21 cellular contexts compared by ENCODE assay signal in genomic region chr11:121383726-121384125, GRCh38.
DNase-seq lines count a peak whose midpoint lies in the region; ATAC-seq, FAIRE-seq and TF ChIP-seq lines count a peak whose summit lies in the region.
"Had no signal": no experiment of that assay in that cellular context is flagged by ENCODE, and none has a peak within 500 bp of the region (broad histone marks: within the 10 kb centered on the region; RNA-seq: fewer than 3 reads in every experiment).

No MANE protein-coding gene starts in this region.

- H3K27ac Mint-ChIP-seq in activated CD4-positive, alpha-beta T cell treated with anti-CD3 and anti-CD28 coated beads, Interleukin-2, amount 10 ng/mL, durations not matched to agents 7 days and 5 days, result peak overlapping the region; percentile 6
- H3K27ac Mint-ChIP-seq in activated CD4-positive, alpha-beta T cell treated with anti-CD3 and anti-CD28 coated beads, Interleukin-2, amount 10 ng/mL, durations not matched to agents 24 days and 14 days, result no peak overlapping the region

- H3K27ac ChIP-seq in gastroesophageal sphincter (peak overlapping the region; percentile 69 to 79 (median 74)), pancreas (no peak overlapping the region)
- H3K27ac ChIP-seq: 22Rv1, BLaER1, SJSA1 had no signal

- CTCF ChIA-PET in activated CD4-positive, alpha-beta T cell treated with anti-CD3 and anti-CD28 coated beads, Interleukin-2, amount 10 ng/mL, durations not matched to agents 7 days and 5 days (lab: Charles Lee), result interaction anchor here (0.8 to 4.0 kb wide), 5 partner anchors 9 to 68 kb away, joined by 3 to 10 read pairs (median 4); no protein-coding TSS in a partner anchor

- peaks cover 5% of the 10 kb centered on the region for H3K9me3 Mint-ChIP-seq in activated CD4-positive, alpha-beta T cell treated with anti-CD3 and anti-CD28 coated beads, Interleukin-2, amount 10 ng/mL, durations not matched to agents 7 days and 5 days
- peaks cover 11% of the 10 kb centered on the region for H3K9me3 Mint-ChIP-seq in activated CD4-positive, alpha-beta T cell treated with anti-CD3 and anti-CD28 coated beads, Interleukin-2, amount 10 ng/mL, durations not matched to agents 24 days and 14 days
- H3K9me3 Mint-ChIP-seq: CD8-positive, alpha-beta memory T cell had no signal

- no peak for DNase-seq in activated CD4-positive, alpha-beta T cell treated with anti-CD3 and anti-CD28 coated beads, Interleukin-2, amount 10 ng/mL, durations not matched to agents 7 days and 5 days
- no peak for DNase-seq in activated CD4-positive, alpha-beta T cell treated with anti-CD3 and anti-CD28 coated beads, Interleukin-2, amount 10 ng/mL, durations not matched to agents 24 days and 14 days
- DNase-seq in middle frontal gyrus (ENCODE audit: extremely low spot score, low spot score), result peak; percentile 51
- DNase-seq in NCI-H446 (lab: John Stamatoyannopoulos, UW), result no peak
- no peak for DNase-seq in pancreas
- no peak for DNase-seq in NCI-H1092 treated with DMSO at 0.1 percent for 48 hours (lab: John Stamatoyannopoulos, UW)
- DNase-seq: CD8-positive, alpha-beta memory T cell; H7; KG1; MG63; NCI-H1105 treated with DMSO at 0.1 percent for 48 hours; NCI-H187; NCI-H2171; NCI-H510A treated with DMSO at 0.1 percent for 48 hours; OCI-M1; RPMI8226 had no signal

- no peak overlapping the region for H3K4me3 ChIP-seq in gastroesophageal sphincter
- H3K4me3 ChIP-seq in pancreas, result no peak overlapping the region
- H3K4me3 ChIP-seq: BLaER1, MG63, SJSA1 had no signal

- intact Hi-C loops in activated CD4-positive, alpha-beta T cell treated with anti-CD3 and anti-CD28 coated beads, Interleukin-2, amount 10 ng/mL, durations not matched to agents 24 days and 14 days (cut with micrococcal nuclease), result no loop called here
- intact Hi-C loops in pancreas (cut with DNase I), result no loop called here

- TF ChIP-seq CTCF in gastroesophageal sphincter (IDR thresholded peaks at IDR 0.05) (no peak), pancreas (IDR thresholded peaks at IDR 0.05) (no peak)

- no peak overlapping the region for H3K4me3 Mint-ChIP-seq in activated CD4-positive, alpha-beta T cell treated with anti-CD3 and anti-CD28 coated beads, Interleukin-2, amount 10 ng/mL, durations not matched to agents 7 days and 5 days
- H3K4me3 Mint-ChIP-seq in activated CD4-positive, alpha-beta T cell treated with anti-CD3 and anti-CD28 coated beads, Interleukin-2, amount 10 ng/mL, durations not matched to agents 24 days and 14 days, result no peak overlapping the region
- H3K4me3 Mint-ChIP-seq: CD8-positive, alpha-beta memory T cell had no signal

- H3K9me3 ChIP-seq in gastroesophageal sphincter (no peaks in the 10 kb centered on the region), pancreas (no peaks in the 10 kb centered on the region)
- H3K9me3 ChIP-seq: BLaER1, MG63, SJSA1 had no signal

- no peak for TF ChIP-seq EP300 in gastroesophageal sphincter (IDR thresholded peaks at IDR 0.05)

- ATAC-seq in gastroesophageal sphincter, result peak; percentile 82
- no peak for ATAC-seq in GM18870 (IDR thresholded peaks at IDR 0.05; ENCODE audit: unreplicated experiment)
- no peak for ATAC-seq in pancreas

- H3K27me3 Mint-ChIP-seq in activated CD4-positive, alpha-beta T cell treated with anti-CD3 and anti-CD28 coated beads, Interleukin-2, amount 10 ng/mL, durations not matched to agents 7 days and 5 days, result no peaks in the 10 kb centered on the region
- no peaks in the 10 kb centered on the region for H3K27me3 Mint-ChIP-seq in activated CD4-positive, alpha-beta T cell treated with anti-CD3 and anti-CD28 coated beads, Interleukin-2, amount 10 ng/mL, durations not matched to agents 24 days and 14 days
- H3K27me3 Mint-ChIP-seq: CD8-positive, alpha-beta memory T cell had no signal

- H3K4me1 ChIP-seq in gastroesophageal sphincter, result peaks cover 0 to 20% (median 0%) of the 10 kb centered on the region in 3 donors
- H3K4me1 ChIP-seq in pancreas, result no peaks in the 10 kb centered on the region
- H3K4me1 ChIP-seq: SJSA1 had no signal

- H3K27me3 ChIP-seq in gastroesophageal sphincter, result no peaks in the 10 kb centered on the region
- no peaks in the 10 kb centered on the region for H3K27me3 ChIP-seq in pancreas
- H3K27me3 ChIP-seq: BLaER1, MG63, SJSA1 had no signal

- H3K4me1 Mint-ChIP-seq in activated CD4-positive, alpha-beta T cell treated with anti-CD3 and anti-CD28 coated beads, Interleukin-2, amount 10 ng/mL, durations not matched to agents 7 days and 5 days, result peaks cover 18% of the 10 kb centered on the region
- H3K4me1 Mint-ChIP-seq in activated CD4-positive, alpha-beta T cell treated with anti-CD3 and anti-CD28 coated beads, Interleukin-2, amount 10 ng/mL, durations not matched to agents 24 days and 14 days, result peaks cover 16% of the 10 kb centered on the region

- POLR2A ChIA-PET in activated CD4-positive, alpha-beta T cell treated with anti-CD3 and anti-CD28 coated beads, Interleukin-2, amount 10 ng/mL, durations not matched to agents 7 days and 5 days (lab: Charles Lee), result no interaction called here

- FAIRE-seq in pancreas (lab: Jason Lieb, UNC), result no peak

- 42% methylated on average over 2 of the region's 4 CpGs; no CpG with 5 or more reads in 1 of the 2 donors for WGBS in gastroesophageal sphincter (ENCODE audit: low coverage in 1 of 2), 2 donors
- WGBS in pancreas, 2 donors, result 68 to 75% methylated on average over 4 of the region's 4 CpGs

- H3K36me3 Mint-ChIP-seq in activated CD4-positive, alpha-beta T cell treated with anti-CD3 and anti-CD28 coated beads, Interleukin-2, amount 10 ng/mL, durations not matched to agents 7 days and 5 days (ENCODE audit: low read depth), result no peaks in the 10 kb centered on the region
- H3K36me3 Mint-ChIP-seq in activated CD4-positive, alpha-beta T cell treated with anti-CD3 and anti-CD28 coated beads, Interleukin-2, amount 10 ng/mL, durations not matched to agents 24 days and 14 days (ENCODE audit: low read depth), result no peaks in the 10 kb centered on the region
- H3K36me3 Mint-ChIP-seq: CD8-positive, alpha-beta memory T cell had no signal

- no peaks in the 10 kb centered on the region for H3K36me3 ChIP-seq in gastroesophageal sphincter
- H3K36me3 ChIP-seq in pancreas, result no peaks in the 10 kb centered on the region
- H3K36me3 ChIP-seq: BLaER1, MG63, SJSA1 had no signal

- no peak for TF ChIP-seq POLR2A in gastroesophageal sphincter (IDR thresholded peaks at IDR 0.05)

Comparison
In these comparisons a context has a peak if more than half of its experiments do, and no peak if none do; other contexts are left out.
1. H3K27ac ChIP-seq: peak in gastroesophageal sphincter (4 of 4); none in pancreas (0 of 4).